In the genomic region with DNA sequence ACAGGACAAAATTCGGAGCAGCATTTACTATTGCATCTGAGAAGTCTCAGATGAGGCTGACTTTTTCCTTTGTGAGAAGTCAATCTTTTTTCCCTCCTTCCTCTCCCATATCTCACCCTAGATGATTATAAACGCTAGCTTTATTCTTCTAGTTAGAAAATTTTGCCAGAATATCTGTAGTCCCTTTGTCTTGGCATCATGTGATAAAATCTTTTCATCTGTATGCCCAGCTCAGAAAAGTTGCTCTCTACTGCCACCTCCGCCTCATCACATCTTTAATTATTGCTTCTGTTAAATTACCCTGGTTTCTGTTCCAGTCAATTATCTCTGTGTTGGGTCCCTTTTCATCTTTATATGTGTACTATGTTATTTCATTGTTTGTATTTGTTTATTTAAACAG, we compare ENCODE assay signal across 16 cellular contexts.
A peak's percentile ranks its signal among the peaks of the same experiment; 100 is the strongest.
DNase-seq lines count a peak whose midpoint lies in the region; ATAC-seq, FAIRE-seq and TF ChIP-seq lines count a peak whose summit lies in the region.
"Had no signal": no experiment of that assay in that cellular context is flagged by ENCODE, and none has a peak within 500 bp of the region (broad histone marks: within the 10 kb centered on the region; RNA-seq: fewer than 3 reads in every experiment).

No MANE protein-coding gene starts in this region.

- 81 to 83% methylated on average over 3 of the region's 3 CpGs for WGBS in sigmoid colon, 2 donors

- POLR2A ChIA-PET in CD4-positive, alpha-beta T cell (lab: Charles Lee) = no interaction called here

- no peaks in the 10 kb centered on the region for H3K27me3 Mint-ChIP-seq in CD4-positive, alpha-beta T cell

- no peak overlapping the region for H3K27ac ChIP-seq in sigmoid colon
- H3K27ac ChIP-seq in CD4-positive, alpha-beta T cell (ENCODE audit: low read depth, low read length) = no peak overlapping the region
- H3K27ac ChIP-seq: SJSA1 had no signal

- ATAC-seq in GM18505 (IDR thresholded peaks at IDR 0.05; ENCODE audit: unreplicated experiment) = no peak
- no peak for ATAC-seq in CD4-positive, alpha-beta T cell (ENCODE audit: poor library complexity)
- ATAC-seq: sciatic nerve had no signal

- no peak for TF ChIP-seq EP300 in sigmoid colon (IDR thresholded peaks at IDR 0.05)

- DNase-seq in GM06990 (ENCODE audit: extremely low read depth, insufficient read length) (no peak), LNCaP clone FGC (ENCODE audit: low read depth) (no peak), astrocyte of the spinal cord (ENCODE audit: low read depth, low spot score) (no peak), myocyte (ENCODE audit: low read depth) (peak; percentile 22), RCC 7860 (ENCODE audit: low spot score) (no peak), sigmoid colon (no peak)
- no peak for DNase-seq in CD4-positive, alpha-beta T cell
- DNase-seq: activated CD4-positive, alpha-beta T cell treated with anti-CD3 and anti-CD28 coated beads, Interleukin-2, amount 50 U/mL, for 4 hours; activated naive CD4-positive, alpha-beta T cell treated with anti-CD3 and anti-CD28 coated beads for 36 hours; hypothalamus; NCI-H2107 had no signal

- H3K36me3 ChIP-seq in GM06990 (ENCODE audit: control insufficient read depth, insufficient read depth, low read length) = no peaks in the 10 kb centered on the region
- no peaks in the 10 kb centered on the region for H3K36me3 ChIP-seq in sigmoid colon
- H3K36me3 ChIP-seq: SJSA1 had no signal

- TF ChIP-seq CTCF in GM06990 (IDR thresholded peaks at IDR 0.05; ENCODE audit: insufficient read depth, low read length, poor library complexity, severe bottlenecking) (peak; percentile 26), LNCaP clone FGC (IDR thresholded peaks at IDR 0.05; ENCODE audit: control insufficient read depth, extremely low read depth, insufficient read depth) (peak; percentile 39), astrocyte of the spinal cord (IDR thresholded peaks at IDR 0.05; ENCODE audit: low read depth, low read length) (peak; percentile 20), sigmoid colon (IDR thresholded peaks at IDR 0.05) (no peak)
- TF ChIP-seq CTCF in CD4-positive, alpha-beta T cell (IDR thresholded peaks at IDR 0.05) = no peak

- H3K4me1 ChIP-seq in sigmoid colon = no peaks in the 10 kb centered on the region
- H3K4me1 ChIP-seq: SJSA1 had no signal

- H3K4me3 ChIP-seq in GM06990 (replicated peaks; ENCODE audit: low read depth, low read length) (no peak overlapping the region), LNCaP clone FGC (ENCODE audit: low read depth, low read length) (no peak overlapping the region), astrocyte of the spinal cord (ENCODE audit: low read depth, low read length) (no peak overlapping the region), sigmoid colon (no peak overlapping the region)
- H3K4me3 ChIP-seq: SJSA1 had no signal

- H3K27me3 ChIP-seq in GM06990 (replicated peaks; ENCODE audit: control insufficient read depth, insufficient read depth, low read length) = no peaks in the 10 kb centered on the region
- H3K27me3 ChIP-seq in sigmoid colon = no peaks in the 10 kb centered on the region
- H3K27me3 ChIP-seq in CD4-positive, alpha-beta T cell (ENCODE audit: control insufficient read depth, insufficient read depth, low read length) = no peaks in the 10 kb centered on the region
- H3K27me3 ChIP-seq: SJSA1 had no signal

- in situ Hi-C loops in astrocyte of the spinal cord (cut with HindIII; ENCODE audit: low sequenced_read_pairs) = no loop called here

- peaks cover 4% of the 10 kb centered on the region for H3K9me3 Mint-ChIP-seq in CD4-positive, alpha-beta T cell
- H3K9me3 Mint-ChIP-seq: activated naive CD4-positive, alpha-beta T cell treated with anti-CD3 and anti-CD28 coated beads for 36 hours had no signal

- CTCF ChIA-PET in CD4-positive, alpha-beta T cell (lab: Charles Lee) = no interaction called here

- no peaks in the 10 kb centered on the region for H3K36me3 Mint-ChIP-seq in CD4-positive, alpha-beta T cell (ENCODE audit: low read depth)
- H3K36me3 Mint-ChIP-seq: memory B cell had no signal

- H3K27ac Mint-ChIP-seq in CD4-positive, alpha-beta T cell = no peak overlapping the region
- H3K27ac Mint-ChIP-seq: activated naive CD4-positive, alpha-beta T cell treated with anti-CD3 and anti-CD28 coated beads for 36 hours; memory B cell had no signal

- TF ChIP-seq POLR2A in GM18505 (IDR thresholded peaks at IDR 0.05; ENCODE audit: borderline replicate concordance, extremely low read depth, insufficient read depth, insufficient read length) = no peak
- no peak for TF ChIP-seq POLR2A in sigmoid colon (IDR thresholded peaks at IDR 0.05)

- H3K4me3 Mint-ChIP-seq in CD4-positive, alpha-beta T cell = no peak overlapping the region
- H3K4me3 Mint-ChIP-seq: activated naive CD4-positive, alpha-beta T cell treated with anti-CD3 and anti-CD28 coated beads for 36 hours; memory B cell had no signal

- intact Hi-C loops in sigmoid colon (cut with DNase I) = no loop called here
- intact Hi-C loops in CD4-positive, alpha-beta T cell (cut with DNase I, micrococcal nuclease) = no loop called here

- no peak for FAIRE-seq in RCC 7860 (lab: Jason Lieb, UNC)
- FAIRE-seq: urothelium cell line had no signal

- H3K9me3 ChIP-seq in sigmoid colon = no peaks in the 10 kb centered on the region
- H3K9me3 ChIP-seq in CD4-positive, alpha-beta T cell (ENCODE audit: control insufficient read depth, low read length) = no peaks in the 10 kb centered on the region
- H3K9me3 ChIP-seq: SJSA1 had no signal

- H3K4me1 Mint-ChIP-seq in CD4-positive, alpha-beta T cell (ENCODE audit: low read depth) = no peaks in the 10 kb centered on the region
- H3K4me1 Mint-ChIP-seq: memory B cell had no signal

Comparison
In these comparisons a context has a peak if more than half of its experiments do, and no peak if none do; other contexts are left out.
1. CTCF ChIP-seq: peak in GM06990 (single experiment), LNCaP clone FGC (single experiment) and astrocyte of the spinal cord (single experiment); none in sigmoid colon (0 of 4) and CD4-positive, alpha-beta T cell (single experiment).